In genomic region chr9:131762356-131762932, GRCh38 we compare ENCODE assay signal across 1 cellular context.
TF ChIP-seq lines count a peak whose summit lies in the region.

No MANE protein-coding gene starts in this region.

TF ChIP-seq in K562, 482 proteins besides CTCF, POLR2A, EP300 and RAD21 (continued from another document):
- TF ChIP-seq ZNF511 (CRISPR knock-in tag; IDR thresholded peaks at IDR 0.05), result 0 out of 2 replicates have a peak, but pooled peaks have one; percentile 19
- TF ChIP-seq CTCFL (IDR thresholded peaks at IDR 0.05; ENCODE audit: borderline replicate concordance, insufficient read depth, low read depth, low read length, poor library complexity, severe bottlenecking), result peak; percentile 76
- peak; percentile 45; the same call in 1 of the 2 replicates for TF ChIP-seq ZBTB7A (IDR thresholded peaks at IDR 0.05; ENCODE audit: borderline replicate concordance, control insufficient read depth, low read depth, low read length)
- no peak for TF ChIP-seq ZNF311 (CRISPR knock-in tag; IDR thresholded peaks at IDR 0.05)
- TF ChIP-seq HMG20B (CRISPR knock-in tag; IDR thresholded peaks at IDR 0.05), result no peak
- TF ChIP-seq XRCC5 (IDR thresholded peaks at IDR 0.05; ENCODE audit: low read depth, low read length), result 0 out of 2 replicates have a peak, but pooled peaks have one; percentile 46
- TF ChIP-seq PCBP1 (IDR thresholded peaks at IDR 0.05; ENCODE audit: low read depth, low read length, poor library complexity, severe bottlenecking), result peak; percentile 67
- TF ChIP-seq BCOR (IDR thresholded peaks at IDR 0.05), result peak; percentile 80
- TF ChIP-seq MAX (CRISPR knock-in tag; IDR thresholded peaks at IDR 0.05), result peak; percentile 34; the same call in 1 of the 2 replicates
- TF ChIP-seq TFAP4 (CRISPR knock-in tag; IDR thresholded peaks at IDR 0.05; ENCODE audit: borderline replicate concordance), result peak; percentile 45; the same call in 1 of the 2 replicates
- TF ChIP-seq CBFA2T2 (conservative IDR thresholded peaks at IDR 0.05), result no peak
- TF ChIP-seq DEAF1 (CRISPR knock-in tag; IDR thresholded peaks at IDR 0.05), result peak; percentile 77
- TF ChIP-seq ZKSCAN1 (IDR thresholded peaks at IDR 0.05; ENCODE audit: low read depth, low read length), result 0 out of 2 replicates have a peak, but pooled peaks have one; percentile 34
- TF ChIP-seq MAZ (CRISPR knock-in tag; conservative IDR thresholded peaks at IDR 0.05 in 1 of 2, IDR thresholded peaks at IDR 0.05 in 1 of 2), result peak in 1 of 2 experiments; percentile 41; a peak in 1 of 4 replicates
- TF ChIP-seq CTBP1 (IDR thresholded peaks at IDR 0.05; ENCODE audit: borderline replicate concordance), result peak; percentile 17; the same call in 1 of the 2 replicates
- peak in 1 of 3 experiments; percentile 63 for TF ChIP-seq YY1 (IDR thresholded peaks at IDR 0.05; ENCODE audit: borderline replicate concordance in 1 of 3, control insufficient read depth in 1 of 3, extremely low read depth in 1 of 3, insufficient read depth in 3 of 3, insufficient read length in 1 of 3, insufficient replicate concordance in 2 of 3, low read depth in 1 of 3, low read length in 2 of 3)
- peak; percentile 90 for TF ChIP-seq STAG1 (CRISPR knock-in tag; IDR thresholded peaks at IDR 0.05; ENCODE audit: borderline replicate concordance)
- peak; percentile 92 for TF ChIP-seq SMC3 (conservative IDR thresholded peaks at IDR 0.05; ENCODE audit: insufficient read depth, low read depth, low read length)
- TF ChIP-seq TEAD4 (IDR thresholded peaks at IDR 0.05; ENCODE audit: low read length), result no peak
- no peak for TF ChIP-seq TEAD4 (CRISPR knock-in tag; IDR thresholded peaks at IDR 0.05; ENCODE audit: borderline replicate concordance)
- no peak for TF ChIP-seq ZNF57 (CRISPR knock-in tag; IDR thresholded peaks at IDR 0.05)
- peak in 1 of 2 experiments; percentile 62; a peak in 3 of 4 replicates for TF ChIP-seq KDM1A (IDR thresholded peaks at IDR 0.05)
- peak; percentile 99 for TF ChIP-seq HINFP (tag; conservative IDR thresholded peaks at IDR 0.05; ENCODE audit: low read depth)
- TF ChIP-seq ARID2 (IDR thresholded peaks at IDR 0.05), result peak; percentile 41; the same call in 1 of the 2 replicates
- TF ChIP-seq VEZF1 (CRISPR knock-in tag; IDR thresholded peaks at IDR 0.05), result peak; percentile 47
- TF ChIP-seq ZKSCAN3 (CRISPR knock-in tag; IDR thresholded peaks at IDR 0.05), result no peak
- no peak for TF ChIP-seq PHF20 (IDR thresholded peaks at IDR 0.05; ENCODE audit: partially characterized antibody)
- 0 out of 2 replicates have a peak, but pooled peaks have one; percentile 41 for TF ChIP-seq HDAC2 (IDR thresholded peaks at IDR 0.05)
- TF ChIP-seq MYC (IDR thresholded peaks at IDR 0.05; ENCODE audit: low read depth, low read length), result peak; percentile 25; the same call in 1 of the 2 replicates
- TF ChIP-seq MYC (CRISPR knock-in tag; IDR thresholded peaks at IDR 0.05; ENCODE audit: borderline replicate concordance, low read depth), result no peak
- no peak for TF ChIP-seq TEAD1 (CRISPR knock-in tag; IDR thresholded peaks at IDR 0.05)
